12 cellular contexts compared by ENCODE assay signal in genomic region chr2:177171418-177171865, GRCh38. TPM values are rescaled to one million over a fixed set of nuclear protein-coding genes. Genes with fewer than 3 reads are reported as not detected.
DNase-seq lines count a peak whose midpoint lies in the region; TF ChIP-seq lines count a peak whose summit lies in the region.
"Had no signal": no experiment of that assay in that cellular context is flagged by ENCODE, and none has a peak within 500 bp of the region (broad histone marks: within the 10 kb centered on the region; RNA-seq: fewer than 3 reads in every experiment).

No MANE protein-coding gene starts in this region.

- POLR2A ChIA-PET in activated CD4-positive, alpha-beta memory T cell treated with anti-CD3 and anti-CD28 coated beads for 36 hours (lab: Charles Lee), result interaction anchor here (0.7 to 0.8 kb wide), 2 partner anchors 92 to 94 kb away, joined by 3 read pairs; no protein-coding TSS in a partner anchor

- H3K4me3 ChIP-seq in brain microvascular endothelial cell (ENCODE audit: low read depth, low read length) (no peak overlapping the region), dorsolateral prefrontal cortex (no peak overlapping the region)

- H3K4me3 Mint-ChIP-seq in mesothelial cell of epicardium, result no peak overlapping the region
- no peak overlapping the region for H3K4me3 Mint-ChIP-seq in activated CD4-positive, alpha-beta memory T cell treated with anti-CD3 and anti-CD28 coated beads for 36 hours
- H3K4me3 Mint-ChIP-seq: activated T-cell treated with anti-CD3 and anti-CD28 coated beads, Interleukin-2, amount 50 U/mL, for 24 hours had no signal

- intact Hi-C loops in dorsolateral prefrontal cortex (cut with DNase I), result no loop called here
- intact Hi-C loops in activated CD4-positive, alpha-beta memory T cell treated with anti-CD3 and anti-CD28 coated beads for 36 hours (cut with micrococcal nuclease), result no loop called here

- no peak for TF ChIP-seq CTCF in brain microvascular endothelial cell (IDR thresholded peaks at IDR 0.05; ENCODE audit: low read depth, low read length, missing control alignments)
- TF ChIP-seq CTCF in mesothelial cell of epicardium (IDR thresholded peaks at IDR 0.05; ENCODE audit: unreplicated experiment), result no peak
- no peak for TF ChIP-seq CTCF in dorsolateral prefrontal cortex (IDR thresholded peaks at IDR 0.05 in 54 of 56, conservative IDR thresholded peaks at IDR 0.05 in 2 of 56; ENCODE audit: low read depth in 1 of 56, partially characterized antibody in 56 of 56)

- no peak overlapping the region for H3K27ac ChIP-seq in brain microvascular endothelial cell
- peak overlapping the region in 7 of 59 donors; percentile 3 to 43 (median 30) for H3K27ac ChIP-seq in dorsolateral prefrontal cortex

- CTCF ChIA-PET in activated CD4-positive, alpha-beta memory T cell treated with anti-CD3 and anti-CD28 coated beads for 36 hours (lab: Charles Lee), result no interaction called here

- H3K27me3 Mint-ChIP-seq in mesothelial cell of epicardium (ENCODE audit: low read depth), result no peaks in the 10 kb centered on the region
- H3K27me3 Mint-ChIP-seq in activated CD4-positive, alpha-beta memory T cell treated with anti-CD3 and anti-CD28 coated beads for 36 hours, result no peaks in the 10 kb centered on the region
- H3K27me3 Mint-ChIP-seq: activated T-cell treated with anti-CD3 and anti-CD28 coated beads, Interleukin-2, amount 50 U/mL, for 24 hours had no signal

- H3K27ac Mint-ChIP-seq in mesothelial cell of epicardium, result peak overlapping the region; percentile 89
- no peak overlapping the region for H3K27ac Mint-ChIP-seq in activated CD4-positive, alpha-beta memory T cell treated with anti-CD3 and anti-CD28 coated beads for 36 hours
- H3K27ac Mint-ChIP-seq: activated T-cell treated with anti-CD3 and anti-CD28 coated beads, Interleukin-2, amount 50 U/mL, for 24 hours had no signal

- H3K36me3 ChIP-seq in brain microvascular endothelial cell (replicated peaks), result no peaks in the 10 kb centered on the region

- H3K4me1 Mint-ChIP-seq in mesothelial cell of epicardium, result peaks cover 62% of the 10 kb centered on the region
- peaks cover 16% of the 10 kb centered on the region for H3K4me1 Mint-ChIP-seq in activated CD4-positive, alpha-beta memory T cell treated with anti-CD3 and anti-CD28 coated beads for 36 hours (ENCODE audit: low read depth)

- no peaks in the 10 kb centered on the region for H3K36me3 Mint-ChIP-seq in mesothelial cell of epicardium
- H3K36me3 Mint-ChIP-seq in activated CD4-positive, alpha-beta memory T cell treated with anti-CD3 and anti-CD28 coated beads for 36 hours, result no peaks in the 10 kb centered on the region

- no peaks in the 10 kb centered on the region for H3K9me3 Mint-ChIP-seq in mesothelial cell of epicardium
- no peaks in the 10 kb centered on the region for H3K9me3 Mint-ChIP-seq in activated CD4-positive, alpha-beta memory T cell treated with anti-CD3 and anti-CD28 coated beads for 36 hours
- H3K9me3 Mint-ChIP-seq: activated T-cell treated with anti-CD3 and anti-CD28 coated beads, Interleukin-2, amount 50 U/mL, for 24 hours had no signal

- DNase-seq in CD1c-positive myeloid dendritic cell (ENCODE audit: extremely low spot score), result peak; percentile 83
- DNase-seq in NOMO-1 (lab: John Stamatoyannopoulos, UW; ENCODE audit: unreplicated experiment in 2 of 2), result peak; percentile 63 to 70
- DNase-seq in brain microvascular endothelial cell, result peak; percentile 22
- no peak for DNase-seq in mesothelial cell of epicardium (ENCODE audit: low spot score in 2 of 2, unreplicated experiment in 2 of 2)
- no peak for DNase-seq in SW480 (ENCODE audit: low spot score)
- no peak for DNase-seq in DMS53 treated with DMSO at 0.1 percent for 48 hours (lab: John Stamatoyannopoulos, UW; ENCODE audit: unreplicated experiment)
- no peak for DNase-seq in dorsolateral prefrontal cortex
- DNase-seq in activated CD4-positive, alpha-beta memory T cell treated with anti-CD3 and anti-CD28 coated beads for 36 hours, result no peak
- DNase-seq: activated T-cell treated with anti-CD3 and anti-CD28 coated beads, Interleukin-2, amount 50 U/mL, for 24 hours; hypothalamus; NCI-H1694; occipital lobe had no signal

- H3K27me3 ChIP-seq in brain microvascular endothelial cell (replicated peaks) (no peaks in the 10 kb centered on the region), dorsolateral prefrontal cortex (no peaks in the 10 kb centered on the region)

- in situ Hi-C loops in brain microvascular endothelial cell (cut with HindIII; ENCODE audit: low pct_ligation_motif_present, low sequenced_read_pairs), result no loop called here

RNA-seq across cellular contexts. Expression of gene HNRNPA3, which starts 41.2 kb away (rescaled TPM):
- total RNA-seq in mesothelial cell of epicardium, result 264 to 274 TPM (median 269 TPM) in 3 replicates
- total RNA-seq in dorsolateral prefrontal cortex, result 100 to 1,000 TPM; 105 to 187 (median 137) TPM
- total RNA-seq in activated CD4-positive, alpha-beta memory T cell treated with anti-CD3 and anti-CD28 coated beads for 36 hours, result 100 to 1,000 TPM; 303 to 311 TPM

Comparison
In these comparisons a context has a peak if more than half of its experiments do, and no peak if none do; other contexts are left out.
1. DNase-seq: peak in CD1c-positive myeloid dendritic cell (single experiment), NOMO-1 (2 of 2) and brain microvascular endothelial cell (single experiment); none in mesothelial cell of epicardium (0 of 2), SW480 (single experiment), DMS53 treated with DMSO at 0.1 percent for 48 hours (single experiment), dorsolateral prefrontal cortex (0 of 10) and activated CD4-positive, alpha-beta memory T cell treated with anti-CD3 and anti-CD28 coated beads for 36 hours (single experiment).